In genomic region chr10:28939352-28940157, GRCh38 we compare ENCODE assay signal across 8 cellular contexts.
DNase-seq lines count a peak whose midpoint lies in the region; ATAC-seq and TF ChIP-seq lines count a peak whose summit lies in the region.

No MANE protein-coding gene starts in this region.

- CTCF ChIA-PET in AG04449 (lab: Yijun Ruan, JAX) = interaction anchor here (0.7 to 2.5 kb wide), 6 partner anchors 11 to 275 kb away, joined by 3 to 6 read pairs (median 4); partner anchors contain the start of gene BAMBI

- H3K36me3 ChIP-seq in Loucy (ENCODE audit: insufficient read depth, low read length) = no peaks in the 10 kb centered on the region
- no peaks in the 10 kb centered on the region for H3K36me3 ChIP-seq in tibial nerve

- intact Hi-C loops in activated CD4-positive, alpha-beta T cell treated with anti-CD3 and anti-CD28 coated beads, Interleukin-2, amount 10 ng/mL, durations not matched to agents 24 days and 14 days (cut with micrococcal nuclease) = no loop called here

- POLR2A ChIA-PET in AG04449 (lab: Yijun Ruan, JAX) = no interaction called here

- DNase-seq in AG04449 (ENCODE audit: low read depth, low spot score) = no peak
- DNase-seq in SK-MEL-5 (ENCODE audit: low read depth, low spot score) = peak; percentile 98
- DNase-seq in tibial nerve (ENCODE audit: low spot score in 2 of 2) = peak; percentile 44 to 68
- DNase-seq in activated CD4-positive, alpha-beta T cell treated with anti-CD3 and anti-CD28 coated beads, Interleukin-2, amount 10 ng/mL, durations not matched to agents 24 days and 14 days = no peak
- DNase-seq in activated effector memory CD4-positive, alpha-beta T cell treated with anti-CD3 and anti-CD28 coated beads, Interleukin-2, amount 50 U/mL, for 16 hours = no peak

- in situ Hi-C loops in SK-MEL-5 (cut with HindIII; ENCODE audit: low pct_unique_long_range_greater_than_20kb, low sequenced_read_pairs) = no loop called here

- no peaks in the 10 kb centered on the region for H4K20me1 ChIP-seq in Loucy (ENCODE audit: insufficient read depth, low read length, poor library complexity, severe bottlenecking)

- peaks cover 4% of the 10 kb centered on the region; the same call in 1 of the 2 replicates for H3K9me3 ChIP-seq in Loucy (ENCODE audit: insufficient read depth, low read depth, low read length)
- no peaks in the 10 kb centered on the region for H3K9me3 ChIP-seq in iPS-18c (ENCODE audit: control insufficient read depth, insufficient read depth, low read length)
- no peaks in the 10 kb centered on the region for H3K9me3 ChIP-seq in tibial nerve

- TF ChIP-seq CTCF in AG04449 (IDR thresholded peaks at IDR 0.05; ENCODE audit: insufficient read depth, low read length, missing control alignments) (peak; percentile 4), Loucy (conservative IDR thresholded peaks at IDR 0.05; ENCODE audit: low read length) (peak; percentile 26; the same call in 1 of the 2 replicates), tibial nerve (IDR thresholded peaks at IDR 0.05) (no peak)

- H3K4me3 Mint-ChIP-seq in activated CD4-positive, alpha-beta T cell treated with anti-CD3 and anti-CD28 coated beads, Interleukin-2, amount 10 ng/mL, durations not matched to agents 24 days and 14 days = no peak overlapping the region

- H3K4me3 ChIP-seq in AG04449 (ENCODE audit: low read depth, low read length) (no peak overlapping the region), Loucy (ENCODE audit: low read length, poor library complexity, severe bottlenecking) (no peak overlapping the region), iPS-18c (ENCODE audit: insufficient read depth, low read depth, low read length) (peak overlapping the region; percentile 32), tibial nerve (no peak overlapping the region)

- TF ChIP-seq POLR2A in tibial nerve (IDR thresholded peaks at IDR 0.05) = no peak

- H3K79me2 ChIP-seq in Loucy (ENCODE audit: insufficient read depth, low read length) = no peaks in the 10 kb centered on the region

- no peaks in the 10 kb centered on the region for H3F3A ChIP-seq in Loucy (ENCODE audit: low read depth)

- no peak for ATAC-seq in HG03460 (IDR thresholded peaks at IDR 0.05; ENCODE audit: unreplicated experiment)

- H3K4me1 Mint-ChIP-seq in activated CD4-positive, alpha-beta T cell treated with anti-CD3 and anti-CD28 coated beads, Interleukin-2, amount 10 ng/mL, durations not matched to agents 24 days and 14 days = no peaks in the 10 kb centered on the region

- no peaks in the 10 kb centered on the region for H3K9me3 Mint-ChIP-seq in activated CD4-positive, alpha-beta T cell treated with anti-CD3 and anti-CD28 coated beads, Interleukin-2, amount 10 ng/mL, durations not matched to agents 24 days and 14 days

- H3K9me2 ChIP-seq in Loucy (replicated peaks; ENCODE audit: low read depth, low read length) = no peaks in the 10 kb centered on the region; the same call in 1 of the 2 replicates

- no peaks in the 10 kb centered on the region for H3K36me3 Mint-ChIP-seq in activated CD4-positive, alpha-beta T cell treated with anti-CD3 and anti-CD28 coated beads, Interleukin-2, amount 10 ng/mL, durations not matched to agents 24 days and 14 days (ENCODE audit: low read depth)

- H3K4me2 ChIP-seq in Loucy (ENCODE audit: low read depth, low read length, poor library complexity, severe bottlenecking) = no peak overlapping the region

- no peaks in the 10 kb centered on the region for H3K27me3 ChIP-seq in Loucy (ENCODE audit: insufficient read depth, low read length, poor library complexity, severe bottlenecking)
- H3K27me3 ChIP-seq in tibial nerve = peaks cover 0 to 5% of the 10 kb centered on the region in 2 donors

- H2AFZ ChIP-seq in Loucy (ENCODE audit: low read length) = no peak overlapping the region

- peaks cover 2% of the 10 kb centered on the region for H3K27me3 Mint-ChIP-seq in activated CD4-positive, alpha-beta T cell treated with anti-CD3 and anti-CD28 coated beads, Interleukin-2, amount 10 ng/mL, durations not matched to agents 24 days and 14 days

- peak overlapping the region in 2 of 4 donors; percentile 6 to 23 for H3K27ac ChIP-seq in tibial nerve

- H3K27ac Mint-ChIP-seq in activated CD4-positive, alpha-beta T cell treated with anti-CD3 and anti-CD28 coated beads, Interleukin-2, amount 10 ng/mL, durations not matched to agents 24 days and 14 days = no peak overlapping the region

- no peaks in the 10 kb centered on the region for H3K4me1 ChIP-seq in Loucy (ENCODE audit: insufficient read depth, low read length, poor library complexity, severe bottlenecking)
- peaks cover 0 to 22% (median 3%) of the 10 kb centered on the region in 4 donors for H3K4me1 ChIP-seq in tibial nerve

- H3K9ac ChIP-seq in Loucy (ENCODE audit: low read depth, low read length, poor library complexity, severe bottlenecking) = no peak overlapping the region

- peak in 1 of 2 donors; percentile 73 for TF ChIP-seq EP300 in tibial nerve (IDR thresholded peaks at IDR 0.05)

- 22 to 34% methylated on average over 25 to 26 of the region's 26 CpGs for WGBS in tibial nerve, 2 donors

Comparison
In these comparisons a context has a peak if more than half of its experiments do, and no peak if none do; other contexts are left out.
1. DNase-seq: peak in SK-MEL-5 (single experiment) and tibial nerve (2 of 2); none in AG04449 (single experiment), activated CD4-positive, alpha-beta T cell treated with anti-CD3 and anti-CD28 coated beads, Interleukin-2, amount 10 ng/mL, durations not matched to agents 24 days and 14 days (single experiment) and activated effector memory CD4-positive, alpha-beta T cell treated with anti-CD3 and anti-CD28 coated beads, Interleukin-2, amount 50 U/mL, for 16 hours (single experiment).
2. CTCF ChIP-seq: peak in AG04449 (single experiment) and Loucy (single experiment); none in tibial nerve (0 of 5).